In the genomic region with DNA sequence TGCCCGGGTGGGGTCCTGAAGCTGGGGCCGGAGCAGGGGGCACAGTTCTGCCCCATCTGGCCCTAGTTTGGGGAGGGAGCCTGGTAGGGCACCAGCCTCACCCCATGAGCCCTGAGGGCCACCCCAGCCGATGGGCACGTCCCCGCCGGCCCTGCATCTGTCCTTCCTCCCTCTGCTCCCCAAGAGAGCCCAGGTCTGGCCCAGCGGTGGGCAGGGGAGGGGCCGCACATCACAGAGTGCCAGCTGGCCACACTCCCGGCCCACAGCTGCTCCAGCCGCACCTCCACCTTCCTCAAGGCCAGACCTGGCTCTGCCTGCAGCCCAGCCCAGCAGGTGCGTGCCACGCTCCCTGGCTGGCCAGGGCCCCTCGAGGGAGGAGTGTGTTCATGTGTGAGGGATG, we compare ENCODE assay signal across 18 cellular contexts. TPM values are rescaled to one million over a fixed set of nuclear protein-coding genes. Genes with fewer than 3 reads are reported as not detected.
DNase-seq lines count a peak whose midpoint lies in the region; ATAC-seq and TF ChIP-seq lines count a peak whose summit lies in the region.
"Had no signal": no experiment of that assay in that cellular context is flagged by ENCODE, and none has a peak within 500 bp of the region (broad histone marks: within the 10 kb centered on the region; RNA-seq: fewer than 3 reads in every experiment).

No MANE protein-coding gene starts in this region.

- intact Hi-C loops in mucosa of descending colon (cut with DNase I, micrococcal nuclease) = no loop called here
- intact Hi-C loops in adrenal gland (cut with DNase I) = loop anchor here in 1 of 2 donors (10.0 kb wide), 1 partner anchor 64 kb away; no protein-coding TSS in a partner anchor

- POLR2A ChIA-PET in SK-N-SH (lab: Yijun Ruan, JAX) = no interaction called here

- H3K27ac ChIP-seq in SK-N-SH (ENCODE audit: low read depth in 2 of 2, low read length in 1 of 2) = peak overlapping the region in 1 of 2 experiments; percentile 62; a peak in 1 of 4 replicates
- no peak overlapping the region for H3K27ac ChIP-seq in adrenal gland

- H3K4me3 Mint-ChIP-seq in brain = peak overlapping the region in 2 of 5 experiments; percentile 51 to 75
- H3K4me3 Mint-ChIP-seq: CD8-positive, alpha-beta T cell had no signal

- H3K9ac ChIP-seq in SK-N-SH = no peak overlapping the region

- peak overlapping the region in 4 of 5 experiments; percentile 49 to 98 (median 88) for H3K27ac Mint-ChIP-seq in brain
- H3K27ac Mint-ChIP-seq: CD8-positive, alpha-beta T cell had no signal

- no peaks in the 10 kb centered on the region for H3F3A ChIP-seq in SK-N-SH (replicated peaks; ENCODE audit: insufficient read depth)

- H3K27me3 ChIP-seq in SK-N-SH (ENCODE audit: insufficient read depth) (no peaks in the 10 kb centered on the region), adrenal gland (no peaks in the 10 kb centered on the region)
- H3K27me3 ChIP-seq: BE2C had no signal

- CTCF ChIA-PET in SK-N-SH (lab: Yijun Ruan, JAX) = interaction anchor here (0.6 kb wide), 1 partner anchor 25 kb away, joined by 3 read pairs; no protein-coding TSS in a partner anchor

- H3K36me3 Mint-ChIP-seq in brain = peaks cover 38% of the 10 kb centered on the region
- H3K36me3 Mint-ChIP-seq: CD8-positive, alpha-beta T cell had no signal

- in situ Hi-C loops in GM13976 (cut with MboI; ENCODE audit: low sequenced_read_pairs, unreplicated experiment) = no loop called here

- peaks cover 13 to 35% (median 19%) of the 10 kb centered on the region in 5 experiments for H3K9me3 Mint-ChIP-seq in brain
- H3K9me3 Mint-ChIP-seq: CD8-positive, alpha-beta T cell had no signal

- H3K9me3 ChIP-seq in SK-N-SH (no peaks in the 10 kb centered on the region), mucosa of descending colon (no peaks in the 10 kb centered on the region), adrenal gland (replicated peaks in 1 of 3) (no peaks in the 10 kb centered on the region)
- H3K9me3 ChIP-seq: BE2C had no signal

- 44% methylated on average over 4 of the region's 13 CpGs for WGBS in SK-N-SH (ENCODE audit: low lambda C conversion rate)
- 58 to 73% (median 65%) methylated on average over 3 to 13 of the region's 13 CpGs for WGBS in adrenal gland, 4 donors

- no peaks in the 10 kb centered on the region for H3K27me3 Mint-ChIP-seq in brain

- no peak overlapping the region for H3K4me2 ChIP-seq in SK-N-SH

- TF ChIP-seq RAD21 in SK-N-SH (IDR thresholded peaks at IDR 0.05; ENCODE audit: low read length) = no peak

- TF ChIP-seq EP300 in SK-N-SH (IDR thresholded peaks at IDR 0.05; ENCODE audit: borderline replicate concordance in 1 of 2, low read depth in 1 of 2, low read length in 1 of 2) = no peak

- TF ChIP-seq POLR2A in adrenal gland (IDR thresholded peaks at IDR 0.05) = no peak

- H3K4me1 Mint-ChIP-seq in brain = peaks cover 30% of the 10 kb centered on the region

- no peaks in the 10 kb centered on the region for H4K20me1 ChIP-seq in SK-N-SH (ENCODE audit: insufficient read depth)

- H3K36me3 ChIP-seq in SK-N-SH (replicated peaks in 1 of 2; ENCODE audit: control insufficient read depth in 1 of 2, insufficient read depth in 2 of 2, low read length in 1 of 2) (no peaks in the 10 kb centered on the region), mucosa of descending colon (ENCODE audit: low read depth) (no peaks in the 10 kb centered on the region), adrenal gland (replicated peaks in 1 of 2) (no peaks in the 10 kb centered on the region)
- H3K36me3 ChIP-seq: BE2C had no signal

- no peaks in the 10 kb centered on the region for H3K9me2 ChIP-seq in SK-N-SH

- DNase-seq in SK-N-SH (peak; percentile 57), mucosa of descending colon (no peak), NCI-H524 (lab: John Stamatoyannopoulos, UW) (no peak), adrenal gland (no peak), GM13976 (ENCODE audit: low spot score) (no peak), hepatic stellate cell (ENCODE audit: low spot score) (no peak)
- DNase-seq: BE2C; CD8-positive, alpha-beta T cell; KBM-7; MV-4-11; NCI-H1436; NCI-H2029 treated with DMSO at 0.1 percent for 48 hours; NCI-H526; NK-92 treated with Interleukin-12 subunit alpha and Interleukin-12 subunit beta, amount 100 ng/mL, for 24 hours; RPMI8226 had no signal

- TF ChIP-seq CTCF in SK-N-SH (IDR thresholded peaks at IDR 0.05) = no peak
- TF ChIP-seq CTCF in brain (conservative IDR thresholded peaks at IDR 0.05) = no peak
- TF ChIP-seq CTCF in mucosa of descending colon (IDR thresholded peaks at IDR 0.05) = no peak
- no peak for TF ChIP-seq CTCF in adrenal gland (IDR thresholded peaks at IDR 0.05)
- no peak for TF ChIP-seq CTCF in GM13976 (IDR thresholded peaks at IDR 0.05; ENCODE audit: borderline replicate concordance, control extremely low read depth, extremely low read depth, insufficient read depth, missing control alignments)

- no peak overlapping the region for H2AFZ ChIP-seq in SK-N-SH (ENCODE audit: low read depth)

- no peaks in the 10 kb centered on the region for H3K79me2 ChIP-seq in SK-N-SH (ENCODE audit: insufficient read depth)

- H3K4me1 ChIP-seq in SK-N-SH (ENCODE audit: control insufficient read depth in 1 of 2, insufficient read depth in 2 of 2, low read depth in 1 of 2, low read length in 1 of 2) (peaks cover 0 to 23% of the 10 kb centered on the region in 2 experiments; a peak in 1 of 4 replicates), mucosa of descending colon (ENCODE audit: low read depth) (no peaks in the 10 kb centered on the region), adrenal gland (replicated peaks in 1 of 2) (no peaks in the 10 kb centered on the region)
- H3K4me1 ChIP-seq: BE2C had no signal

- no peak for ATAC-seq in SK-N-SH treated with all-trans-retinoic acid at 6 μM for 48 hours
- peak; percentile 48 for ATAC-seq in mucosa of descending colon
- ATAC-seq: CD8-positive, alpha-beta T cell had no signal

- no peak overlapping the region for H3K4me3 ChIP-seq in SK-N-SH (ENCODE audit: low read depth in 2 of 2, low read length in 1 of 2)
- no peak overlapping the region for H3K4me3 ChIP-seq in mucosa of descending colon
- no peak overlapping the region for H3K4me3 ChIP-seq in adrenal gland

TF ChIP-seq in SK-N-SH, 30 proteins besides CTCF, POLR2A, EP300 and RAD21 (continues in another document):
- TF ChIP-seq, protein P1, sequence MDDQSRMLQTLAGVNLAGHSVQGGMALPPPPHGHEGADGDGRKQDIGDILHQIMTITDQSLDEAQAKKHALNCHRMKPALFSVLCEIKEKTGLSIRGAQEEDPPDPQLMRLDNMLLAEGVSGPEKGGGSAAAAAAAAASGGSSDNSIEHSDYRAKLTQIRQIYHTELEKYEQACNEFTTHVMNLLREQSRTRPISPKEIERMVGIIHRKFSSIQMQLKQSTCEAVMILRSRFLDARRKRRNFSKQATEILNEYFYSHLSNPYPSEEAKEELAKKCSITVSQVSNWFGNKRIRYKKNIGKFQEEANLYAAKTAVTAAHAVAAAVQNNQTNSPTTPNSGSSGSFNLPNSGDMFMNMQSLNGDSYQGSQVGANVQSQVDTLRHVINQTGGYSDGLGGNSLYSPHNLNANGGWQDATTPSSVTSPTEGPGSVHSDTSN (IDR thresholded peaks at IDR 0.05) = no peak
- TF ChIP-seq POLR2AphosphoS5 (IDR thresholded peaks at IDR 0.05; ENCODE audit: low read depth, low read length) = no peak

TF ChIP-seq in SK-N-SH treated with all-trans-retinoic acid at 6 μM for 48 hours, 23 proteins besides CTCF, POLR2A, EP300 and RAD21 (continues in another document):
- TF ChIP-seq ZFP30 (CRISPR knock-in tag; IDR thresholded peaks at IDR 0.05) (no peak), BACH2 (CRISPR knock-in tag; IDR thresholded peaks at IDR 0.05; ENCODE audit: borderline replicate concordance) (no peak), ZC3H10 (CRISPR knock-in tag; IDR thresholded peaks at IDR 0.05) (no peak), SNAI2 (CRISPR knock-in tag; IDR thresholded peaks at IDR 0.05) (no peak), ESRRG (CRISPR knock-in tag; IDR thresholded peaks at IDR 0.05) (no peak), OSR1 (CRISPR knock-in tag; IDR thresholded peaks at IDR 0.05) (no peak)
- TF ChIP-seq, protein P2, sequence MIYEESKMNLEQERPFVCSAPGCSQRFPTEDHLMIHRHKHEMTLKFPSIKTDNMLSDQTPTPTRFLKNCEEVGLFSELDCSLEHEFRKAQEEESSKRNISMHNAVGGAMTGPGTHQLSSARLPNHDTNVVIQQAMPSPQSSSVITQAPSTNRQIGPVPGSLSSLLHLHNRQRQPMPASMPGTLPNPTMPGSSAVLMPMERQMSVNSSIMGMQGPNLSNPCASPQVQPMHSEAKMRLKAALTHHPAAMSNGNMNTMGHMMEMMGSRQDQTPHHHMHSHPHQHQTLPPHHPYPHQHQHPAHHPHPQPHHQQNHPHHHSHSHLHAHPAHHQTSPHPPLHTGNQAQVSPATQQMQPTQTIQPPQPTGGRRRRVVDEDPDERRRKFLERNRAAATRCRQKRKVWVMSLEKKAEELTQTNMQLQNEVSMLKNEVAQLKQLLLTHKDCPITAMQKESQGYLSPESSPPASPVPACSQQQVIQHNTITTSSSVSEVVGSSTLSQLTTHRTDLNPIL (CRISPR knock-in tag; IDR thresholded peaks at IDR 0.05; ENCODE audit: low read depth) = no peak
- TF ChIP-seq, protein P3, sequence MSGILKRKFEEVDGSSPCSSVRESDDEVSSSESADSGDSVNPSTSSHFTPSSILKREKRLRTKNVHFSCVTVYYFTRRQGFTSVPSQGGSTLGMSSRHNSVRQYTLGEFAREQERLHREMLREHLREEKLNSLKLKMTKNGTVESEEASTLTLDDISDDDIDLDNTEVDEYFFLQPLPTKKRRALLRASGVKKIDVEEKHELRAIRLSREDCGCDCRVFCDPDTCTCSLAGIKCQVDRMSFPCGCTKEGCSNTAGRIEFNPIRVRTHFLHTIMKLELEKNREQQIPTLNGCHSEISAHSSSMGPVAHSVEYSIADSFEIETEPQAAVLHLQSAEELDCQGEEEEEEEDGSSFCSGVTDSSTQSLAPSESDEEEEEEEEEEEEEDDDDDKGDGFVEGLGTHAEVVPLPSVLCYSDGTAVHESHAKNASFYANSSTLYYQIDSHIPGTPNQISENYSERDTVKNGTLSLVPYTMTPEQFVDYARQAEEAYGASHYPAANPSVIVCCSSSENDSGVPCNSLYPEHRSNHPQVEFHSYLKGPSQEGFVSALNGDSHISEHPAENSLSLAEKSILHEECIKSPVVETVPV (CRISPR knock-in tag; IDR thresholded peaks at IDR 0.05) = no peak

RNA-seq across cellular contexts. Expression of a gene that starts 21.6 kb away (rescaled TPM):
- 0.64 and 0.80 TPM in 2 replicates for polyA plus RNA-seq in SK-N-SH (2012; rRNA removed)
- polyA plus RNA-seq in SK-N-SH (2012; cell fraction: cytosol; rRNA removed) = 0.26 and 0.68 TPM in 2 replicates
- 1.1 and 3.0 TPM in 2 replicates for polyA plus RNA-seq in SK-N-SH (2012; cell fraction: nucleus; rRNA removed)
- polyA plus RNA-seq in brain (ENCODE audit: insufficient read depth, low read depth, low replicate concordance) = 43.6 TPM
- 1 to 10 TPM in 1 of 3 donors, under 1 TPM in 2; 0.58 to 4.3 (median 0.60) TPM for total RNA-seq in mucosa of descending colon
- total RNA-seq in adrenal gland = 10 to 100 TPM in 1 of 8 donors, 1 to 10 TPM in 3, under 1 TPM in 3, not detected in 1; 0.18 to 10.7 (median 1.1) TPM
- polyA plus RNA-seq in adrenal gland = 10 to 100 TPM in 1 of 3 donors, 1 to 10 TPM in 2; 2.0 to 24.5 (median 5.3) TPM
- total RNA-seq: OCI-LY7 had no signal
